Comparison of ENCODE assay signal across 20 cellular contexts in genomic region chr3:182046365-182046764, GRCh38.
DNase-seq lines count a peak whose midpoint lies in the region; ATAC-seq lines count a peak whose summit lies in the region.
"Had no signal": no experiment of that assay in that cellular context is flagged by ENCODE, and none has a peak within 500 bp of the region (broad histone marks: within the 10 kb centered on the region; RNA-seq: fewer than 3 reads in every experiment).

No MANE protein-coding gene starts in this region.

- no peaks in the 10 kb centered on the region for H3K79me1 ChIP-seq in mesenchymal stem cell (replicated peaks; ENCODE audit: low read length, poor library complexity, severe bottlenecking)

- no peak overlapping the region for H3K14ac ChIP-seq in mesenchymal stem cell (ENCODE audit: low read length in 2 of 2)

- H3K9me3 ChIP-seq in esophagus (ENCODE audit: control insufficient read depth in 2 of 2, insufficient read depth in 1 of 2, low read depth in 1 of 2, low read length in 1 of 2) (peaks cover 0 to 4% of the 10 kb centered on the region in 2 donors), mesenchymal stem cell (ENCODE audit: control insufficient read depth, low read length) (no peaks in the 10 kb centered on the region)
- H3K9me3 ChIP-seq: A549, HAP-1 had no signal

- peaks cover 0 to 6% of the 10 kb centered on the region in 2 donors for H3K4me1 ChIP-seq in esophagus (ENCODE audit: control insufficient read depth in 2 of 2, insufficient read depth in 2 of 2, low read length in 1 of 2)
- peaks cover 2% of the 10 kb centered on the region for H3K4me1 ChIP-seq in mesenchymal stem cell (ENCODE audit: control insufficient read depth, insufficient read depth, low read depth, low read length)
- H3K4me1 ChIP-seq: A549, HAP-1 had no signal

- no peak overlapping the region for H3K4me3 ChIP-seq in esophagus (ENCODE audit: low read depth in 1 of 2, low read length in 2 of 2)
- H3K4me3 ChIP-seq in mesenchymal stem cell (ENCODE audit: insufficient read depth in 1 of 2, low read depth in 1 of 2, low read length in 2 of 2) = no peak overlapping the region
- H3K4me3 ChIP-seq: A549, HAP-1 had no signal

- no peak overlapping the region for H2BK15ac ChIP-seq in mesenchymal stem cell (ENCODE audit: low read depth, poor library complexity, severe bottlenecking)

- H2AFZ ChIP-seq in mesenchymal stem cell (ENCODE audit: low read depth, low read length) = no peak overlapping the region

- H3K36me3 ChIP-seq in esophagus (ENCODE audit: control insufficient read depth in 2 of 2, insufficient read depth in 2 of 2, low read length in 1 of 2) (no peaks in the 10 kb centered on the region), mesenchymal stem cell (ENCODE audit: control insufficient read depth in 1 of 2, insufficient read depth in 2 of 2, low read depth in 1 of 2, low read length in 2 of 2) (no peaks in the 10 kb centered on the region)
- H3K36me3 ChIP-seq: HAP-1 had no signal

- peak overlapping the region; percentile 80 for H2AK5ac ChIP-seq in mesenchymal stem cell (ENCODE audit: low read length, severe bottlenecking)

- WGBS in esophagus, 2 donors = 48 to 60% methylated on average over 11 of the region's 11 CpGs
- WGBS in mesenchymal stem cell = 96% methylated on average over 11 of the region's 11 CpGs

- H2BK120ac ChIP-seq in mesenchymal stem cell (ENCODE audit: low read depth, low read length) = no peak overlapping the region

- H2BK12ac ChIP-seq in mesenchymal stem cell (ENCODE audit: low read length in 2 of 2) = no peak overlapping the region

- DNase-seq in DMS153 treated with DMSO at 0.1 percent for 48 hours (lab: John Stamatoyannopoulos, UW; ENCODE audit: unreplicated experiment) = peak; percentile 8
- peak; percentile 74 for DNase-seq in NCI-H2196 treated with DMSO at 0.1 percent for 48 hours (lab: John Stamatoyannopoulos, UW; ENCODE audit: unreplicated experiment)
- DNase-seq in mesenchymal stem cell = no peak
- no peak for DNase-seq in posterior cingulate gyrus
- DNase-seq: CD4-positive, alpha-beta memory T cell; DMS79; Kasumi-1; MM.1S; NCI-H1092; NCI-H2227 treated with DMSO at 0.1 percent for 48 hours; NCI-H524; NCI-H82; PC-3; RPMI8226 had no signal

- no peak overlapping the region for H2BK5ac ChIP-seq in mesenchymal stem cell (ENCODE audit: low read depth, low read length, poor library complexity, severe bottlenecking)

- H4K91ac ChIP-seq in mesenchymal stem cell (ENCODE audit: low read length) = no peak overlapping the region

- no peak overlapping the region for H3K23ac ChIP-seq in mesenchymal stem cell (ENCODE audit: low read length in 2 of 2)

- no peak for ATAC-seq in GM21619 (IDR thresholded peaks at IDR 0.05; ENCODE audit: unreplicated experiment)
- ATAC-seq in GM19397 (IDR thresholded peaks at IDR 0.05; ENCODE audit: unreplicated experiment) = no peak
- no peak for ATAC-seq in GM21360 (IDR thresholded peaks at IDR 0.05; ENCODE audit: unreplicated experiment)
- ATAC-seq: A549, PC-3 had no signal

- no peak overlapping the region for H3K9ac ChIP-seq in mesenchymal stem cell (ENCODE audit: low read length)

- no peaks in the 10 kb centered on the region for H3K27me3 ChIP-seq in esophagus (ENCODE audit: control insufficient read depth in 1 of 2, insufficient read depth in 2 of 2, low read length in 2 of 2)
- H3K27me3 ChIP-seq in mesenchymal stem cell (ENCODE audit: control insufficient read depth in 1 of 2, insufficient read depth in 1 of 2, low read length in 2 of 2) = no peaks in the 10 kb centered on the region

- H3K4me2 ChIP-seq in mesenchymal stem cell (ENCODE audit: low read length, poor library complexity, severe bottlenecking) = no peak overlapping the region
- H3K4me2 ChIP-seq: A549 had no signal

- H3K27ac ChIP-seq in esophagus (ENCODE audit: low read depth in 2 of 2, low read length in 1 of 2) (peak overlapping the region; percentile 20 to 34), mesenchymal stem cell (ENCODE audit: low read length, poor library complexity, severe bottlenecking) (no peak overlapping the region)
- H3K27ac ChIP-seq: A549 had no signal

- intact Hi-C loops in posterior cingulate gyrus (cut with DNase I) = no loop called here

- no peak overlapping the region for H4K8ac ChIP-seq in mesenchymal stem cell (ENCODE audit: low read length)

- H3K4ac ChIP-seq in mesenchymal stem cell (ENCODE audit: low read depth in 1 of 2, low read length in 2 of 2) = no peak overlapping the region

- no peak overlapping the region for H3K18ac ChIP-seq in mesenchymal stem cell (ENCODE audit: low read depth in 1 of 2, low read length in 2 of 2)

Comparison
In these comparisons a context has a peak if more than half of its experiments do, and no peak if none do; other contexts are left out.
1. DNase-seq: peak in DMS153 treated with DMSO at 0.1 percent for 48 hours (single experiment) and NCI-H2196 treated with DMSO at 0.1 percent for 48 hours (single experiment); none in mesenchymal stem cell (single experiment) and posterior cingulate gyrus (0 of 10).